In the genomic region with DNA sequence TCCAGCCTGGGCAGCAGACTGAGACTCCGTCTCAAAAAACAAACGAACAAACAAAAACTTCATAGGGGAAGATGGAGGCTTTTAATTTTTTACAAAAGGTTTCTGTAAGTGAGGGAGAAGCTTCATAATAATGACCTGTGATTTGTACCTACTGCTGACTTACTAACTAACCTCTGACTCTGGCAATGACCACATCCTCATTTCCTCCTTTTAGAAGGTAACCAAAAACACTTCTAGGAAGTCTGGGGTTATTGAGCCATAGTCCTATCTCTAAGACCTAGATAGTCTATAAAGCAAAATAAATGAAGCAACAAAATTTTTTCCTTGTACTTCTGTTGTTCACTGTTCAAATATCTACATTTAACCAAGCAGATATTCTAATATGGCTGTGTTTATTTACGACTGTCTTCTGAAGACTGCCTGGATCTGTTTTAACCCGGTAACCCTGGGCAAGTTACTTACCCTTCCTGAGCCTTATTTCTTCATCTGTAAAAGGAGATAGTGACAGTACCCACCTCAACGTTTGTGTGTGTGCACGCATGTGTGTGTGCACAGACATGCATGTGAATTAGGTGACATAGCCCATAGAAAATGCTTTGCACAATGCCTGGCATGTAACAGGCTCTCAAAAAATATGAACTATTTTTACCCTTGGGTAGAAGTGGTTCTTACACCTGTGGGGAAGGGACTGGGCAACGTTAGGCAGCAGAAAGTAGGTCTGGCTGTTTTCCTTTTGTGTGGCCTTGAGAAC, we compare ENCODE assay signal across 13 cellular contexts. TPM values are rescaled to one million over a fixed set of nuclear protein-coding genes. Genes with fewer than 3 reads are reported as not detected.
DNase-seq lines count a peak whose midpoint lies in the region; ATAC-seq, FAIRE-seq and TF ChIP-seq lines count a peak whose summit lies in the region.
"Had no signal": no experiment of that assay in that cellular context is flagged by ENCODE, and none has a peak within 500 bp of the region (broad histone marks: within the 10 kb centered on the region; RNA-seq: fewer than 3 reads in every experiment).

No MANE protein-coding gene starts in this region.

- no peak for FAIRE-seq in keratinocyte (lab: Jason Lieb, UNC)

- H3K27me3 Mint-ChIP-seq in activated CD4-positive, alpha-beta memory T cell treated with anti-CD3 and anti-CD28 coated beads for 36 hours: peaks cover 3% of the 10 kb centered on the region
- no peaks in the 10 kb centered on the region for H3K27me3 Mint-ChIP-seq in CD8-positive, alpha-beta T cell (ENCODE audit: low read depth)

- POLR2A ChIA-PET in AG04450 (lab: Yijun Ruan, JAX): interaction anchor here (1.0 to 3.7 kb wide), 6 partner anchors 9 to 162 kb away, joined by 3 to 27 read pairs (median 6); a partner anchor contains a TSS
- POLR2A ChIA-PET in activated CD4-positive, alpha-beta memory T cell treated with anti-CD3 and anti-CD28 coated beads for 36 hours (lab: Charles Lee): interaction anchor here (1.5 kb wide), 1 partner anchor 163 kb away, joined by 5 read pairs; no protein-coding TSS in a partner anchor
- POLR2A ChIA-PET in CD8-positive, alpha-beta T cell (lab: Charles Lee): no interaction called here

- no peak for DNase-seq in AG04450 (ENCODE audit: low read depth, low spot score)
- no peak for DNase-seq in activated CD4-positive, alpha-beta memory T cell treated with anti-CD3 and anti-CD28 coated beads for 36 hours
- DNase-seq in keratinocyte (ENCODE audit: low read depth, low spot score): no peak
- no peak for DNase-seq in hypothalamus (lab: John Stamatoyannopoulos, UW)
- DNase-seq in posterior vena cava (ENCODE audit: low spot score): no peak
- no peak for DNase-seq in CD8-positive, alpha-beta T cell
- no peak for DNase-seq in mesenteric fat pad (ENCODE audit: low spot score)
- DNase-seq: activated CD4-positive, alpha-beta T cell treated with anti-CD3 and anti-CD28 coated beads for 48 hours; NCI-H1092; Peyer's patch; stimulated activated CD8-positive, alpha-beta memory T cell treated with anti-CD3 and anti-CD28 coated beads, Interleukin-4, amount 100 ng/mL, for 48 hours had no signal

- CTCF ChIA-PET in AG04450 (lab: Charles Lee): interaction anchor here (1.0 to 2.2 kb wide), 5 partner anchors 11 to 166 kb away, joined by 3 to 23 read pairs (median 8); no protein-coding TSS in a partner anchor
- CTCF ChIA-PET in activated CD4-positive, alpha-beta memory T cell treated with anti-CD3 and anti-CD28 coated beads for 36 hours (lab: Charles Lee): no interaction called here
- CTCF ChIA-PET in CD8-positive, alpha-beta T cell (lab: Charles Lee): no interaction called here

- peak overlapping the region; percentile 40 for H3K27ac Mint-ChIP-seq in activated CD4-positive, alpha-beta memory T cell treated with anti-CD3 and anti-CD28 coated beads for 36 hours
- no peak overlapping the region for H3K27ac Mint-ChIP-seq in CD8-positive, alpha-beta T cell

- H3K36me3 ChIP-seq in HUES48 (ENCODE audit: control insufficient read depth, insufficient read depth, low read length): no peaks in the 10 kb centered on the region
- H3K36me3 ChIP-seq in keratinocyte (ENCODE audit: control insufficient read depth in 2 of 2, extremely low read depth in 1 of 2, insufficient read depth in 2 of 2, low read length in 2 of 2): no peaks in the 10 kb centered on the region
- H3K36me3 ChIP-seq in CD8-positive, alpha-beta T cell (ENCODE audit: insufficient read depth, low read length): no peaks in the 10 kb centered on the region
- H3K36me3 ChIP-seq: ascending aorta, Peyer's patch had no signal

- no peak for ATAC-seq in CD8-positive, alpha-beta T cell

- H3K9me1 ChIP-seq in keratinocyte (ENCODE audit: control insufficient read depth, extremely low read depth, insufficient read depth, low read length): no peaks in the 10 kb centered on the region

- H4K20me1 ChIP-seq in keratinocyte (ENCODE audit: control insufficient read depth, extremely low read depth, insufficient read depth, low read length): no peaks in the 10 kb centered on the region

- H3K4me3 ChIP-seq in AG04450 (ENCODE audit: low read depth, low read length) (no peak overlapping the region), HUES48 (ENCODE audit: low read depth, low read length) (no peak overlapping the region; the same call in 1 of the 2 replicates), keratinocyte (ENCODE audit: control insufficient read depth in 2 of 3, extremely low read depth in 1 of 3, insufficient read depth in 2 of 3, low read depth in 1 of 3, low read length in 3 of 3) (peak overlapping the region in 1 of 3 experiments; percentile 43)
- H3K4me3 ChIP-seq in CD8-positive, alpha-beta T cell (ENCODE audit: low read depth, low read length): no peak overlapping the region
- H3K4me3 ChIP-seq: ascending aorta, Peyer's patch had no signal

- H3K4me1 Mint-ChIP-seq in activated CD4-positive, alpha-beta memory T cell treated with anti-CD3 and anti-CD28 coated beads for 36 hours (ENCODE audit: low read depth): peaks cover 16% of the 10 kb centered on the region
- H3K4me1 Mint-ChIP-seq in CD8-positive, alpha-beta T cell (ENCODE audit: low read depth): peaks cover 7% of the 10 kb centered on the region

- TF ChIP-seq CTCF in AG04450 (IDR thresholded peaks at IDR 0.05; ENCODE audit: low read depth, low read length): no peak
- no peak for TF ChIP-seq CTCF in keratinocyte (optimal IDR thresholded peaks at IDR 0.05 in 1 of 3, IDR thresholded peaks at IDR 0.05 in 1 of 3, conservative IDR thresholded peaks at IDR 0.05 in 1 of 3; ENCODE audit: extremely low read depth in 1 of 3, insufficient read depth in 2 of 3, low read length in 3 of 3)
- no peak for TF ChIP-seq CTCF in CD8-positive, alpha-beta T cell (IDR thresholded peaks at IDR 0.05)

- H2AFZ ChIP-seq in keratinocyte (ENCODE audit: control insufficient read depth, low read length): peak overlapping the region; percentile 49

- dilution Hi-C loops in keratinocyte (cut with MboI; ENCODE audit: extremely low pct_ligation_motif_present, low sequenced_read_pairs): no loop called here

- peak overlapping the region; percentile 65 for H3K4me2 ChIP-seq in keratinocyte (ENCODE audit: control insufficient read depth, extremely low read depth, insufficient read depth, low read depth, low read length)

- intact Hi-C loops in activated CD4-positive, alpha-beta memory T cell treated with anti-CD3 and anti-CD28 coated beads for 36 hours (cut with micrococcal nuclease): loop anchor here (1.0 kb wide), 2 partner anchors 8 to 18 kb away; no protein-coding TSS in a partner anchor
- intact Hi-C loops in posterior vena cava (cut with DNase I): no loop called here
- intact Hi-C loops in CD8-positive, alpha-beta T cell (cut with DNase I, micrococcal nuclease): no loop called here

- peaks cover 4% of the 10 kb centered on the region for H3K36me3 Mint-ChIP-seq in activated CD4-positive, alpha-beta memory T cell treated with anti-CD3 and anti-CD28 coated beads for 36 hours
- peaks cover 4% of the 10 kb centered on the region for H3K36me3 Mint-ChIP-seq in CD8-positive, alpha-beta T cell

- H3K79me2 ChIP-seq in keratinocyte (ENCODE audit: control insufficient read depth, insufficient read depth, low read length): no peaks in the 10 kb centered on the region

- peaks cover 7% of the 10 kb centered on the region for H3K9me3 Mint-ChIP-seq in activated CD4-positive, alpha-beta memory T cell treated with anti-CD3 and anti-CD28 coated beads for 36 hours
- peaks cover 6% of the 10 kb centered on the region for H3K9me3 Mint-ChIP-seq in CD8-positive, alpha-beta T cell

- H3K9ac ChIP-seq in HUES48 (ENCODE audit: low read depth, low read length) (no peak overlapping the region), keratinocyte (ENCODE audit: control insufficient read depth, extremely low read depth, insufficient read depth, low read length) (peak overlapping the region; percentile 46)

- no peak overlapping the region for H3K4me3 Mint-ChIP-seq in activated CD4-positive, alpha-beta memory T cell treated with anti-CD3 and anti-CD28 coated beads for 36 hours
- H3K4me3 Mint-ChIP-seq in CD8-positive, alpha-beta T cell: no peak overlapping the region

- H3K27ac ChIP-seq in AG04450 (ENCODE audit: low read depth, low read length) (peak overlapping the region; percentile 85), HUES48 (ENCODE audit: low read depth, low read length) (peak overlapping the region; percentile 80), keratinocyte (ENCODE audit: control insufficient read depth, insufficient read depth, low read length) (peak overlapping the region; percentile 67)
- H3K27ac ChIP-seq in CD8-positive, alpha-beta T cell (ENCODE audit: low read depth, low read length): no peak overlapping the region
- H3K27ac ChIP-seq: ascending aorta, Peyer's patch had no signal

- H3K27me3 ChIP-seq in AG04450 (ENCODE audit: control insufficient read depth, insufficient read depth, low read length) (no peaks in the 10 kb centered on the region), HUES48 (ENCODE audit: control insufficient read depth, insufficient read depth, low read length) (no peaks in the 10 kb centered on the region), keratinocyte (ENCODE audit: control insufficient read depth, extremely low read depth, insufficient read depth, low read length) (no peaks in the 10 kb centered on the region)
- H3K27me3 ChIP-seq in CD8-positive, alpha-beta T cell (ENCODE audit: insufficient read depth, low read length): no peaks in the 10 kb centered on the region
- H3K27me3 ChIP-seq: ascending aorta, Peyer's patch had no signal

- H3K4me1 ChIP-seq in HUES48 (ENCODE audit: control insufficient read depth, insufficient read depth, low read length) (peaks cover 14% of the 10 kb centered on the region), keratinocyte (ENCODE audit: control insufficient read depth, extremely low read depth, insufficient read depth, low read length) (peaks cover 20% of the 10 kb centered on the region)
- no peaks in the 10 kb centered on the region for H3K4me1 ChIP-seq in CD8-positive, alpha-beta T cell (ENCODE audit: insufficient read depth, low read length)
- H3K4me1 ChIP-seq: ascending aorta, Peyer's patch had no signal

- H3K9me3 ChIP-seq in AG04450 (ENCODE audit: control insufficient read depth, insufficient read depth, low read length) (peaks cover 23% of the 10 kb centered on the region), HUES48 (ENCODE audit: control insufficient read depth, insufficient read depth, low read length) (peaks cover 9% of the 10 kb centered on the region), keratinocyte (ENCODE audit: control insufficient read depth, low read depth, low read length) (peaks cover 4% of the 10 kb centered on the region)
- H3K9me3 ChIP-seq in CD8-positive, alpha-beta T cell (ENCODE audit: low read length): no peaks in the 10 kb centered on the region

RNA-seq across cellular contexts. Expression of a gene that starts 30.8 kb away (rescaled TPM):
- polyA plus RNA-seq in AG04450 (2011; rRNA removed) (20.1 and 26.4 TPM in 2 replicates), keratinocyte (9.5 to 19.8 TPM (median 17.3 TPM) in 3 replicates)
- polyA minus RNA-seq in AG04450 (2011; rRNA and poly(A)+ RNA removed): 8.1 and 9.6 TPM in 2 replicates
- total RNA-seq in activated CD4-positive, alpha-beta memory T cell treated with anti-CD3 and anti-CD28 coated beads for 36 hours: 10 to 100 TPM; 44.1 to 48.3 TPM
- 83.1 TPM for polyA plus RNA-seq in keratinocyte (2011; ENCODE audit: low read depth)
- polyA plus RNA-seq in keratinocyte (2011; cell fraction: cytosol; rRNA removed): 17.0 and 27.9 TPM in 2 replicates
- polyA plus RNA-seq in keratinocyte (2011; cell fraction: nucleus; rRNA removed): 21.1 and 30.5 TPM in 2 replicates
- polyA plus RNA-seq in keratinocyte (2012; ENCODE audit: low replicate concordance): 21.5 and 34.8 TPM in 2 replicates
- polyA minus RNA-seq in keratinocyte: 1.8 to 8.0 TPM (median 2.8 TPM) in 3 replicates
- 5.9 TPM for polyA minus RNA-seq in keratinocyte (2011; cell fraction: cytosol; rRNA and poly(A)+ RNA removed)
- 3.4 and 6.5 TPM in 2 replicates for polyA minus RNA-seq in keratinocyte (2011; cell fraction: nucleus; rRNA and poly(A)+ RNA removed)
- total RNA-seq in posterior vena cava (10 to 100 TPM; 26.4 to 28.1 TPM), mesenteric fat pad (26.1 TPM)
- total RNA-seq in CD8-positive, alpha-beta T cell: 10 to 100 TPM; 43.3 to 44.8 TPM
